ENCODE assay signal across 10 cellular contexts in genomic region chr1:187413770-187414169, GRCh38.
A peak's percentile ranks its signal among the peaks of the same experiment; 100 is the strongest.
DNase-seq lines count a peak whose midpoint lies in the region; ATAC-seq, FAIRE-seq and TF ChIP-seq lines count a peak whose summit lies in the region.
"Had no signal": no experiment of that assay in that cellular context is flagged by ENCODE, and none has a peak within 500 bp of the region (broad histone marks: within the 10 kb centered on the region; RNA-seq: fewer than 3 reads in every experiment).

No MANE protein-coding gene starts in this region.

- H3K4me2 ChIP-seq in osteoblast (ENCODE audit: insufficient read depth, low read length) = no peak overlapping the region

- H3K27me3 ChIP-seq in osteoblast (ENCODE audit: insufficient read depth, low read length) = no peaks in the 10 kb centered on the region

- H3K27ac Mint-ChIP-seq in brain (peak overlapping the region in 2 of 5 experiments; percentile 11 to 12), natural killer cell (no peak overlapping the region)
- H3K27ac Mint-ChIP-seq: T-helper 1 cell treated with Interleukin-12 subunit alpha and Interleukin-12 subunit beta and Interleukin-4 antibody, amounts not matched to agents 30 μg/mL and 1 μg/mL, for 36 hours had no signal

- H3K4me3 Mint-ChIP-seq in brain = no peak overlapping the region
- no peak overlapping the region for H3K4me3 Mint-ChIP-seq in natural killer cell
- H3K4me3 Mint-ChIP-seq: T-helper 1 cell treated with Interleukin-12 subunit alpha and Interleukin-12 subunit beta and Interleukin-4 antibody, amounts not matched to agents 30 μg/mL and 1 μg/mL, for 36 hours had no signal

- H3K27me3 Mint-ChIP-seq in brain = no peaks in the 10 kb centered on the region
- H3K27me3 Mint-ChIP-seq in natural killer cell (ENCODE audit: low read depth in 2 of 2) = no peaks in the 10 kb centered on the region

- ATAC-seq in HG03460 (IDR thresholded peaks at IDR 0.05; ENCODE audit: unreplicated experiment) = no peak
- no peak for ATAC-seq in natural killer cell
- ATAC-seq: left cardiac atrium had no signal

- H3K4me1 ChIP-seq in osteoblast (ENCODE audit: insufficient read depth, low read length) = no peaks in the 10 kb centered on the region

- H3K9me3 Mint-ChIP-seq in brain = no peaks in the 10 kb centered on the region
- H3K9me3 Mint-ChIP-seq in natural killer cell = peaks cover 13 to 28% of the 10 kb centered on the region in 2 donors

- H3K9me3 ChIP-seq in osteoblast (ENCODE audit: low read depth, low read length) = no peaks in the 10 kb centered on the region

- H2AFZ ChIP-seq in osteoblast (ENCODE audit: low read length) = no peak overlapping the region

- H3K27ac ChIP-seq in osteoblast (ENCODE audit: low read depth, low read length) = no peak overlapping the region

- H4K20me1 ChIP-seq in osteoblast (ENCODE audit: insufficient read depth, low read length) = no peaks in the 10 kb centered on the region

- no peak for FAIRE-seq in frontal cortex (lab: Jason Lieb, UNC)
- FAIRE-seq: endometrium had no signal

- H3K4me1 Mint-ChIP-seq in brain (peaks cover 30% of the 10 kb centered on the region), natural killer cell (no peaks in the 10 kb centered on the region)

- H3K79me2 ChIP-seq in osteoblast (ENCODE audit: insufficient read depth, low read length) = no peaks in the 10 kb centered on the region

- H3K4me3 ChIP-seq in osteoblast (ENCODE audit: insufficient read depth, low read length) = no peak overlapping the region

- no peaks in the 10 kb centered on the region for H3K36me3 ChIP-seq in osteoblast (ENCODE audit: insufficient read depth, low read length)

- peak; percentile 64 to 76 for TF ChIP-seq CTCF in brain (conservative IDR thresholded peaks at IDR 0.05)
- peak; percentile 15 for TF ChIP-seq CTCF in osteoblast (IDR thresholded peaks at IDR 0.05; ENCODE audit: extremely low read depth, low read depth, low read length)
- TF ChIP-seq CTCF in natural killer cell (IDR thresholded peaks at IDR 0.05) = no peak

- peak; percentile 3 for DNase-seq in HuH-7 (ENCODE audit: low spot score)
- DNase-seq in NCI-H510A (lab: John Stamatoyannopoulos, UW) = peak; percentile 1
- DNase-seq in osteoblast (ENCODE audit: insufficient read length, low spot score, missing footprints) = no peak
- no peak for DNase-seq in frontal cortex (ENCODE audit: low spot score in 2 of 2)
- DNase-seq in natural killer cell = no peak
- DNase-seq: left cardiac atrium had no signal

- intact Hi-C loops in natural killer cell (cut with micrococcal nuclease) = no loop called here

- H3K36me3 Mint-ChIP-seq in brain (no peaks in the 10 kb centered on the region), natural killer cell (no peaks in the 10 kb centered on the region)

Comparison
In these comparisons a context has a peak if more than half of its experiments do, and no peak if none do; other contexts are left out.
1. DNase-seq: peak in HuH-7 (single experiment) and NCI-H510A (single experiment); none in osteoblast (single experiment), frontal cortex (0 of 2) and natural killer cell (single experiment).